1 cellular context compared by ENCODE assay signal in genomic region chr16:49491736-49492089, GRCh38.
TF ChIP-seq lines count a peak whose summit lies in the region.

No MANE protein-coding gene starts in this region.

TF ChIP-seq in IMR-90, 13 proteins besides CTCF, POLR2A, EP300 and RAD21 (continued from another document):
- TF ChIP-seq CEBPB (IDR thresholded peaks at IDR 0.05; ENCODE audit: low read depth, low read length) (no peak), CHD1 (IDR thresholded peaks at IDR 0.05; ENCODE audit: low read depth, low read length) (no peak)
